11 cellular contexts compared by ENCODE assay signal in genomic region chr9:96241391-96241809, GRCh38.
DNase-seq lines count a peak whose midpoint lies in the region; ATAC-seq and TF ChIP-seq lines count a peak whose summit lies in the region.
"Had no signal": no experiment of that assay in that cellular context is flagged by ENCODE, and none has a peak within 500 bp of the region (broad histone marks: within the 10 kb centered on the region; RNA-seq: fewer than 3 reads in every experiment).

No MANE protein-coding gene starts in this region.

- H3K4me3 ChIP-seq in brain microvascular endothelial cell (ENCODE audit: low read depth, low read length) = no peak overlapping the region

- H3K4me1 Mint-ChIP-seq in stimulated activated effector memory CD8-positive, alpha-beta T cell treated with anti-CD3 and anti-CD28 coated beads, Interleukin-12 subunit alpha, Interleukin-12 subunit beta, amount 100 ng/mL, for 72 hours = peaks cover 43% of the 10 kb centered on the region

- DNase-seq in activated gamma-delta T cell treated with Interleukin-2 at 50 U/mL for 16 hours = peak; percentile 16
- DNase-seq in activated gamma-delta T cell (lab: John Stamatoyannopoulos, UW) = no peak
- DNase-seq in RPMI7951 (ENCODE audit: low read depth) = peak; percentile 73
- peak; percentile 81 for DNase-seq in astrocyte of the hippocampus (ENCODE audit: low read depth, low spot score)
- DNase-seq in stimulated activated effector memory CD8-positive, alpha-beta T cell treated with anti-CD3 and anti-CD28 coated beads, Interleukin-12 subunit alpha, Interleukin-12 subunit beta, amount 100 ng/mL, for 72 hours (ENCODE audit: low spot score in 2 of 2) = peak; percentile 36 to 82
- DNase-seq in brain microvascular endothelial cell = no peak
- DNase-seq in foreskin melanocyte = no peak
- DNase-seq in GM03348 (ENCODE audit: low spot score) = no peak
- DNase-seq: amniotic stem cell, foreskin fibroblast, NCI-H1048 had no signal

- H3K27ac Mint-ChIP-seq in stimulated activated effector memory CD8-positive, alpha-beta T cell treated with anti-CD3 and anti-CD28 coated beads, Interleukin-12 subunit alpha, Interleukin-12 subunit beta, amount 100 ng/mL, for 72 hours = peak overlapping the region; percentile 90

- TF ChIP-seq CTCF in brain microvascular endothelial cell (IDR thresholded peaks at IDR 0.05; ENCODE audit: low read depth, low read length, missing control alignments) = no peak

- peak; percentile 92 for ATAC-seq in stimulated activated effector memory CD8-positive, alpha-beta T cell treated with anti-CD3 and anti-CD28 coated beads, Interleukin-12 subunit alpha, Interleukin-12 subunit beta, amount 100 ng/mL, for 72 hours

- H3K27ac ChIP-seq in brain microvascular endothelial cell = no peak overlapping the region

- no peaks in the 10 kb centered on the region for H3K9me3 Mint-ChIP-seq in stimulated activated effector memory CD8-positive, alpha-beta T cell treated with anti-CD3 and anti-CD28 coated beads, Interleukin-12 subunit alpha, Interleukin-12 subunit beta, amount 100 ng/mL, for 72 hours

- in situ Hi-C loops in brain microvascular endothelial cell (cut with HindIII; ENCODE audit: low pct_ligation_motif_present, low sequenced_read_pairs) = no loop called here

- H3K27me3 ChIP-seq in brain microvascular endothelial cell (replicated peaks) = no peaks in the 10 kb centered on the region

- peak overlapping the region; percentile 36 for H3K4me3 Mint-ChIP-seq in stimulated activated effector memory CD8-positive, alpha-beta T cell treated with anti-CD3 and anti-CD28 coated beads, Interleukin-12 subunit alpha, Interleukin-12 subunit beta, amount 100 ng/mL, for 72 hours

- no peaks in the 10 kb centered on the region for H3K36me3 ChIP-seq in brain microvascular endothelial cell (replicated peaks)

- peaks cover 18% of the 10 kb centered on the region for H3K36me3 Mint-ChIP-seq in stimulated activated effector memory CD8-positive, alpha-beta T cell treated with anti-CD3 and anti-CD28 coated beads, Interleukin-12 subunit alpha, Interleukin-12 subunit beta, amount 100 ng/mL, for 72 hours

Comparison
In these comparisons a context has a peak if more than half of its experiments do, and no peak if none do; other contexts are left out.
1. DNase-seq: peak in activated gamma-delta T cell treated with Interleukin-2 at 50 U/mL for 16 hours (single experiment), RPMI7951 (single experiment), astrocyte of the hippocampus (single experiment) and stimulated activated effector memory CD8-positive, alpha-beta T cell treated with anti-CD3 and anti-CD28 coated beads, Interleukin-12 subunit alpha, Interleukin-12 subunit beta, amount 100 ng/mL, for 72 hours (2 of 2); none in activated gamma-delta T cell (single experiment), brain microvascular endothelial cell (single experiment), foreskin melanocyte (single experiment) and GM03348 (single experiment).